8 cellular contexts compared by ENCODE assay signal in genomic region chr22:40289991-40290459, GRCh38. TPM values are rescaled to one million over a fixed set of nuclear protein-coding genes. Genes with fewer than 3 reads are reported as not detected.
A peak's percentile ranks its signal among the peaks of the same experiment; 100 is the strongest.
DNase-seq lines count a peak whose midpoint lies in the region; ATAC-seq and TF ChIP-seq lines count a peak whose summit lies in the region.

No MANE protein-coding gene starts in this region.

- no peaks in the 10 kb centered on the region for H3K4me1 Mint-ChIP-seq in endodermal cell

- no peak overlapping the region for H3K4me3 Mint-ChIP-seq in endodermal cell

- no peaks in the 10 kb centered on the region for H3K27me3 ChIP-seq in endodermal cell (ENCODE audit: control insufficient read depth, insufficient read depth, low read length, poor library complexity, severe bottlenecking)
- H3K27me3 ChIP-seq in vagina = no peaks in the 10 kb centered on the region
- no peaks in the 10 kb centered on the region for H3K27me3 ChIP-seq in testis

- H3K27ac ChIP-seq in endodermal cell (ENCODE audit: low read depth, low read length) (peak overlapping the region; percentile 61), vagina (no peak overlapping the region), testis (no peak overlapping the region)

- DNase-seq in activated CD4-positive, alpha-beta T cell treated with anti-CD3 and anti-CD28 coated beads for 48 hours = peak; percentile 75
- DNase-seq in endodermal cell (no peak), vagina (ENCODE audit: extremely low spot score in 2 of 2) (no peak), erythroblast (lab: John Stamatoyannopoulos, UW) (no peak), testis (no peak), inferior parietal cortex (ENCODE audit: extremely low spot score) (no peak)
- peak; percentile 36 for DNase-seq in stimulated activated CD8-positive, alpha-beta memory T cell treated with anti-CD3 and anti-CD28 coated beads, Interleukin-12 subunit alpha, Interleukin-12 subunit beta, amount 100 ng/mL, for 4 hours (ENCODE audit: low read depth)

- peak; percentile 61 for ATAC-seq in GM21786 (IDR thresholded peaks at IDR 0.05; ENCODE audit: unreplicated experiment)

- H3K36me3 ChIP-seq in endodermal cell (ENCODE audit: control insufficient read depth, insufficient read depth, low read length) = peaks cover 67% of the 10 kb centered on the region
- H3K36me3 ChIP-seq in vagina = peaks cover 0 to 39% of the 10 kb centered on the region in 2 donors
- H3K36me3 ChIP-seq in testis (ENCODE audit: low read depth, missing control alignments) = no peaks in the 10 kb centered on the region

- TF ChIP-seq POLR2A in vagina (IDR thresholded peaks at IDR 0.05) = no peak
- TF ChIP-seq POLR2A in erythroblast (IDR thresholded peaks at IDR 0.05; ENCODE audit: low read length) = no peak
- no peak for TF ChIP-seq POLR2A in testis (IDR thresholded peaks at IDR 0.05)

- peak overlapping the region; percentile 53 for H3K27ac Mint-ChIP-seq in endodermal cell

- H3K36me3 Mint-ChIP-seq in endodermal cell (ENCODE audit: low read depth) = peaks cover 64% of the 10 kb centered on the region

- 87 to 92% methylated on average over 14 to 16 of the region's 16 CpGs for WGBS in endodermal cell (ENCODE audit: insufficient coverage in 1 of 2, insufficient read length in 1 of 2), 2 experiments
- WGBS in testis, 2 donors = 74 to 83% methylated on average over 16 of the region's 16 CpGs

- H3K9me3 Mint-ChIP-seq in endodermal cell = no peaks in the 10 kb centered on the region

- H3K9ac ChIP-seq in endodermal cell (ENCODE audit: extremely low read depth, low read length, poor library complexity, severe bottlenecking) = no peak overlapping the region

- H3K9me3 ChIP-seq in endodermal cell (ENCODE audit: control insufficient read depth, low read length) (no peaks in the 10 kb centered on the region), vagina (no peaks in the 10 kb centered on the region), testis (no peaks in the 10 kb centered on the region)

- no peaks in the 10 kb centered on the region for H3K27me3 Mint-ChIP-seq in endodermal cell (ENCODE audit: insufficient read depth)

- H3K4me3 ChIP-seq in endodermal cell (ENCODE audit: low read length) (no peak overlapping the region), vagina (no peak overlapping the region), testis (no peak overlapping the region)

- H3K4me1 ChIP-seq in endodermal cell (ENCODE audit: control insufficient read depth, insufficient read depth, low read length) = peaks cover 3% of the 10 kb centered on the region
- H3K4me1 ChIP-seq in vagina = no peaks in the 10 kb centered on the region
- no peaks in the 10 kb centered on the region for H3K4me1 ChIP-seq in testis

- intact Hi-C loops in vagina (cut with DNase I) (no loop called here), testis (cut with DNase I; ENCODE audit: low total_unique reads) (no loop called here)

- TF ChIP-seq CTCF in endodermal cell (conservative IDR thresholded peaks at IDR 0.05) (no peak), vagina (IDR thresholded peaks at IDR 0.05) (no peak), testis (IDR thresholded peaks at IDR 0.05) (no peak)

RNA-seq across cellular contexts. Expression of gene ADSL, which starts 56.3 kb away (rescaled TPM):
- total RNA-seq in endodermal cell (100 to 1,000 TPM; 107 to 118 TPM), vagina (41.0 TPM), testis (100 to 1,000 TPM in 1 of 2 donors, 10 to 100 TPM in 1; 78.9 to 102 TPM)
- polyA plus RNA-seq in endodermal cell (2013, experiment 1 of 2) = 118 TPM
- 103 TPM for polyA plus RNA-seq in endodermal cell (2013, experiment 2 of 2)
- 72.4 TPM for polyA plus RNA-seq in testis (ENCODE audit: insufficient read depth, low read depth, low replicate concordance)

Comparison
In these comparisons a context has a peak if more than half of its experiments do, and no peak if none do; other contexts are left out.
1. DNase-seq: peak in activated CD4-positive, alpha-beta T cell treated with anti-CD3 and anti-CD28 coated beads for 48 hours (single experiment) and stimulated activated CD8-positive, alpha-beta memory T cell treated with anti-CD3 and anti-CD28 coated beads, Interleukin-12 subunit alpha, Interleukin-12 subunit beta, amount 100 ng/mL, for 4 hours (single experiment); none in endodermal cell (single experiment), vagina (0 of 2), erythroblast (0 of 2), testis (single experiment) and inferior parietal cortex (single experiment).